In the genomic region with DNA sequence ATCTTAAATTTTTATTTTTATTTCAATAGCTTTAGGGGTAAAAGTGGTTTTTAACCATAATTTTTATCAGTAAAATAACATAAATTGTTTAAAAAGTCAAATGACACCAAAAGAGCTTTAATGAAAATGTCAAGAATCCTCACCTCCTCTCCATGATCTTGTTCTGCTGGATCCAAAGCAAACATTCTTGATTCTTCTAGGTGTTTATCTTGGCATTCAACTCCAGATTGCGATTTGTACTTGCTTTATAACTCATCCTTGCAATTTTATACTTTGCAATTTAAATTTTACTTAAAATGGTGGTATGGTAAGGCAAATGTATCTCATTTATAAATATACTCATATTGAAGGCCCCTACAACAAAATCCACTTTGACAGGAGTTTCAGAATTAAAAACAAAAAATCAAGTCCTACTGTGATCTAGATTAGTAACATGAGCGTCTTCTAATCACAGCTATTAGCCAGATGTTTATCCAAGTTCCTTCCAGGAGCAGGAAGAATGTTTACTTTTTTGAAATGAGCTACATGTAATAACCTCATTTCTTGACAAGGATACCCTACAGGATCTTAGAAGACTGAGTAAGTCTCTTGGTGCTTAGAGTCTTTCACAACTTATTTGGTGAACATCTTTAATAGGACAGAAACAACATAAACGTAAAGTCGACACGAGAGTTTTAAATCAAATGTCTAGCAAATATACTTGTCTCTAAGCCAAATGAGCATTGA, we compare ENCODE assay signal across 26 cellular contexts.
DNase-seq lines count a peak whose midpoint lies in the region; ATAC-seq, FAIRE-seq and TF ChIP-seq lines count a peak whose summit lies in the region.
"Had no signal": no experiment of that assay in that cellular context is flagged by ENCODE, and none has a peak within 500 bp of the region (broad histone marks: within the 10 kb centered on the region; RNA-seq: fewer than 3 reads in every experiment).

No MANE protein-coding gene starts in this region.

- in situ Hi-C loops in transverse colon (cut with MboI; ENCODE audit: low pct_ligation_motif_present in 1 of 4, low pct_unique_long_range_greater_than_20kb in 1 of 4, low sequenced_read_pairs in 3 of 4): no loop called here

- peak; percentile 12 for DNase-seq in AG04449 (ENCODE audit: low read depth, low spot score)
- DNase-seq in SK-N-MC (ENCODE audit: low read depth, low spot score): no peak
- DNase-seq in left kidney (ENCODE audit: low read depth, low spot score): peak; percentile 13
- no peak for DNase-seq in vagina (ENCODE audit: extremely low spot score in 2 of 2)
- DNase-seq in transverse colon: no peak
- DNase-seq in NCI-H446 (lab: John Stamatoyannopoulos, UW): no peak
- DNase-seq in activated naive CD4-positive, alpha-beta T cell treated with anti-CD3 and anti-CD28 coated beads, Interleukin-2, amount 50 U/mL, for 72 hours (ENCODE audit: low spot score in 2 of 2): no peak
- DNase-seq: ACHN; activated CD4-positive, alpha-beta T cell treated with anti-CD3 and anti-CD28 coated beads, Interleukin-2, amount 10 ng/mL, durations not matched to agents 7 days and 5 days; activated naive CD4-positive, alpha-beta T cell treated with anti-CD3 and anti-CD28 coated beads, Interleukin-2, amount 50 U/mL, for 16 hours; anterior cingulate cortex; C1 segment of cervical spinal cord; Calu3; effector memory CD4-positive, alpha-beta T cell; MV-4-11; naive B cell; NCI-H69; nucleus accumbens; uterus had no signal

- H3K36me3 ChIP-seq in SK-N-MC (ENCODE audit: insufficient read depth, low read length) (no peaks in the 10 kb centered on the region), vagina (no peaks in the 10 kb centered on the region), transverse colon (no peaks in the 10 kb centered on the region)
- H3K36me3 ChIP-seq: esophagus muscularis mucosa, uterus had no signal

- H3K36me3 Mint-ChIP-seq in activated naive CD4-positive, alpha-beta T cell treated with anti-CD3 and anti-CD28 coated beads, Interleukin-2, amount 50 U/mL, for 72 hours: no peaks in the 10 kb centered on the region
- H3K36me3 Mint-ChIP-seq: naive B cell; stimulated activated effector memory CD8-positive, alpha-beta T cell treated with anti-CD3 and anti-CD28 coated beads, Interleukin-12 subunit alpha, Interleukin-12 subunit beta, amount 100 ng/mL, for 72 hours had no signal

- H3K27me3 ChIP-seq in vagina (no peaks in the 10 kb centered on the region), transverse colon (no peaks in the 10 kb centered on the region)
- H3K27me3 ChIP-seq: esophagus muscularis mucosa, uterus had no signal

- TF ChIP-seq CTCF in AG04449 (IDR thresholded peaks at IDR 0.05; ENCODE audit: insufficient read depth, low read length, missing control alignments) (no peak), vagina (IDR thresholded peaks at IDR 0.05) (no peak), transverse colon (IDR thresholded peaks at IDR 0.05) (no peak)

- WGBS in transverse colon (ENCODE audit: low coverage in 1 of 2), 2 donors: 73 to 75% methylated on average over 5 of the region's 5 CpGs

- no peaks in the 10 kb centered on the region for H3K9me3 Mint-ChIP-seq in activated naive CD4-positive, alpha-beta T cell treated with anti-CD3 and anti-CD28 coated beads, Interleukin-2, amount 50 U/mL, for 72 hours
- H3K9me3 Mint-ChIP-seq: activated CD4-positive, alpha-beta T cell treated with anti-CD3 and anti-CD28 coated beads, Interleukin-2, amount 10 ng/mL, durations not matched to agents 7 days and 5 days; GM23338; naive B cell; stimulated activated effector memory CD8-positive, alpha-beta T cell treated with anti-CD3 and anti-CD28 coated beads, Interleukin-12 subunit alpha, Interleukin-12 subunit beta, amount 100 ng/mL, for 72 hours had no signal

- H3K4me3 ChIP-seq in AG04449 (ENCODE audit: low read depth, low read length) (no peak overlapping the region), SK-N-MC (0 out of 2 replicates have a peak overlapping the region, but pooled peaks have one; percentile 5), vagina (no peak overlapping the region), transverse colon (no peak overlapping the region)
- H3K4me3 ChIP-seq: esophagus muscularis mucosa, GM23338, smooth muscle cell, uterus had no signal

- no peaks in the 10 kb centered on the region for H3K9me3 ChIP-seq in SK-N-MC (ENCODE audit: low read depth, low read length)
- no peaks in the 10 kb centered on the region for H3K9me3 ChIP-seq in vagina
- H3K9me3 ChIP-seq in transverse colon: no peaks in the 10 kb centered on the region
- H3K9me3 ChIP-seq: esophagus muscularis mucosa, uterus had no signal

- POLR2A ChIA-PET in AG04449 (lab: Yijun Ruan, JAX): no interaction called here

- H3K9ac ChIP-seq in SK-N-MC (ENCODE audit: insufficient read length): no peak overlapping the region
- H3K9ac ChIP-seq: KMS-11 had no signal

- ATAC-seq in activated naive CD4-positive, alpha-beta T cell treated with anti-CD3 and anti-CD28 coated beads, Interleukin-2, amount 50 U/mL, for 72 hours: no peak
- ATAC-seq: GM23338; stimulated activated effector memory CD8-positive, alpha-beta T cell treated with anti-CD3 and anti-CD28 coated beads, Interleukin-12 subunit alpha, Interleukin-12 subunit beta, amount 100 ng/mL, for 72 hours had no signal

- TF ChIP-seq EP300 in transverse colon (IDR thresholded peaks at IDR 0.05; ENCODE audit: low read depth): no peak

- intact Hi-C loops in vagina (cut with DNase I): no loop called here
- intact Hi-C loops in transverse colon (cut with DNase I; ENCODE audit: low total_unique reads): no loop called here

- CTCF ChIA-PET in AG04449 (lab: Yijun Ruan, JAX): interaction anchor here (1.1 kb wide), 1 partner anchor 7 kb away, joined by 3 read pairs; no protein-coding TSS in a partner anchor

- TF ChIP-seq POLR2A in vagina (IDR thresholded peaks at IDR 0.05) (no peak), transverse colon (IDR thresholded peaks at IDR 0.05) (no peak)

- H3K4me1 ChIP-seq in vagina (no peaks in the 10 kb centered on the region), transverse colon (peaks cover 0 to 3% (median 0%) of the 10 kb centered on the region in 4 donors)
- H3K4me1 ChIP-seq: esophagus muscularis mucosa, uterus had no signal

- H3K27ac ChIP-seq in SK-N-MC: no peak overlapping the region
- H3K27ac ChIP-seq in vagina: no peak overlapping the region
- H3K27ac ChIP-seq in transverse colon: no peak overlapping the region
- H3K27ac ChIP-seq: esophagus muscularis mucosa, KMS-11, uterus had no signal

- no peak overlapping the region for H3K27ac Mint-ChIP-seq in activated naive CD4-positive, alpha-beta T cell treated with anti-CD3 and anti-CD28 coated beads, Interleukin-2, amount 50 U/mL, for 72 hours
- H3K27ac Mint-ChIP-seq: activated CD4-positive, alpha-beta T cell treated with anti-CD3 and anti-CD28 coated beads, Interleukin-2, amount 10 ng/mL, durations not matched to agents 7 days and 5 days; GM23338; naive B cell; stimulated activated effector memory CD8-positive, alpha-beta T cell treated with anti-CD3 and anti-CD28 coated beads, Interleukin-12 subunit alpha, Interleukin-12 subunit beta, amount 100 ng/mL, for 72 hours had no signal

- FAIRE-seq in endometrium (lab: Jason Lieb, UNC): peak; percentile 87
- FAIRE-seq: GM12891 had no signal

Comparison
In these comparisons a context has a peak if more than half of its experiments do, and no peak if none do; other contexts are left out.
1. DNase-seq: peak in AG04449 (single experiment) and left kidney (single experiment); none in SK-N-MC (single experiment), vagina (0 of 2), transverse colon (single experiment), NCI-H446 (0 of 2) and activated naive CD4-positive, alpha-beta T cell treated with anti-CD3 and anti-CD28 coated beads, Interleukin-2, amount 50 U/mL, for 72 hours (0 of 2).